ENCODE assay signal across 30 cellular contexts in genomic region chr19:16882146-16882545, GRCh38. TPM values are rescaled to one million over a fixed set of nuclear protein-coding genes. Genes with fewer than 3 reads are reported as not detected.
"Had no signal": no experiment of that assay in that cellular context is flagged by ENCODE, and none has a peak within 500 bp of the region (broad histone marks: within the 10 kb centered on the region; RNA-seq: fewer than 3 reads in every experiment).

No MANE protein-coding gene starts in this region.

- H3K4me1 ChIP-seq: body of pancreas, colonic mucosa, gastroesophageal sphincter, sigmoid colon, stomach, tibial artery had no signal

- H3K27ac Mint-ChIP-seq: activated naive CD8-positive, alpha-beta T cell; nephron; progenitor cell of endocrine pancreas; stimulated activated memory B cell treated with anti-CD40 and anti-IgM and Interleukin-4, amounts not matched to agents 10 μg/mL and 1 μg/mL and 100 μg/mL, for 72 hours had no signal

- ATAC-seq: activated CD4-positive, CD25-positive, alpha-beta regulatory T cell treated with anti-CD3 and anti-CD28 coated beads, Interleukin-2, amount 50 U/mL, for 24 hours; body of pancreas; gastroesophageal sphincter; left cardiac atrium; left ventricle myocardium superior; stimulated activated memory B cell treated with anti-CD40 and anti-IgM and Interleukin-4, amounts not matched to agents 10 μg/mL and 1 μg/mL and 100 μg/mL, for 72 hours; upper lobe of right lung had no signal

- H3K4me3 Mint-ChIP-seq: activated naive CD8-positive, alpha-beta T cell; nephron; stimulated activated memory B cell treated with anti-CD40 and anti-IgM and Interleukin-4, amounts not matched to agents 10 μg/mL and 1 μg/mL and 100 μg/mL, for 72 hours had no signal

- H3K27ac ChIP-seq: body of pancreas, cardiac muscle cell, colonic mucosa, sigmoid colon, stomach, tibial artery, upper lobe of right lung, WERI-Rb-1 had no signal

- H3K4me1 Mint-ChIP-seq: nephron had no signal

- DNase-seq: activated CD4-positive, alpha-beta T cell treated with anti-CD3 and anti-CD28 coated beads for 48 hours; activated CD4-positive, alpha-beta T cell treated with anti-CD3 and anti-CD28 coated beads, Interleukin-2, amount 50 U/mL, for 48 hours; activated CD8-positive, alpha-beta memory T cell treated with anti-CD3 and anti-CD28 coated beads for 24 hours; activated effector memory CD4-positive, alpha-beta T cell treated with Interleukin-2 at 50 U/mL for 16 hours; activated naive CD4-positive, alpha-beta T cell treated with Interleukin-2 at 50 U/mL for 16 hours; anterior cingulate cortex; body of pancreas; cerebellar nuclear complex; colonic mucosa; effector CD8-positive, alpha-beta T cell; head of caudate nucleus; hippocampal formation; left cardiac atrium; left ventricle myocardium superior; mammary epithelial cell; sigmoid colon; small intestine; stimulated activated CD4-positive, alpha-beta T cell treated with anti-CD3 and anti-CD28 coated beads, Interleukin-4, amount 100 ng/mL, for 24 hours; stomach; tibial artery; upper lobe of right lung; WERI-Rb-1 had no signal

- H3K27me3 ChIP-seq: body of pancreas, cardiac muscle cell, colonic mucosa, upper lobe of right lung had no signal

- H3K4me3 ChIP-seq: body of pancreas, cardiac muscle cell, colonic mucosa, gastroesophageal sphincter, sigmoid colon, stomach, tibial artery, upper lobe of right lung had no signal

- H3K9me3 ChIP-seq: colonic mucosa had no signal

RNA-seq across cellular contexts. Expression of gene F2RL3, which starts 6.7 kb away (rescaled TPM):
- total RNA-seq: progenitor cell of endocrine pancreas, renal cortical epithelial cell had no signal
